8 cellular contexts compared by ENCODE assay signal in genomic region chr4:107896158-107896645, GRCh38. TPM values are rescaled to one million over a fixed set of nuclear protein-coding genes. Genes with fewer than 3 reads are reported as not detected.
A peak's percentile ranks its signal among the peaks of the same experiment; 100 is the strongest.
DNase-seq lines count a peak whose midpoint lies in the region; ATAC-seq and TF ChIP-seq lines count a peak whose summit lies in the region.

No MANE protein-coding gene starts in this region.

- no peaks in the 10 kb centered on the region for H3K79me1 ChIP-seq in IMR-90 (ENCODE audit: low read depth in 1 of 2, low read length in 2 of 2)

- no peak overlapping the region for H3K23ac ChIP-seq in IMR-90 (ENCODE audit: low read depth, low read length)

- 0 out of 2 replicates have a peak overlapping the region, but pooled peaks have one; percentile 32 for H3K18ac ChIP-seq in IMR-90 (ENCODE audit: low read depth, low read length)

- H3K9ac ChIP-seq in IMR-90 (ENCODE audit: low read depth, low read length), result no peak overlapping the region
- no peak overlapping the region for H3K9ac ChIP-seq in endocrine pancreas (ENCODE audit: control insufficient read depth, insufficient read depth, low read length)

- no peak overlapping the region for H2BK15ac ChIP-seq in IMR-90 (ENCODE audit: low read depth, low read length)

- H3K27ac ChIP-seq in IMR-90 (ENCODE audit: insufficient read depth, low read length), result peak overlapping the region; percentile 51; the same call in 1 of the 2 replicates
- peak overlapping the region in 1 of 2 donors; percentile 32 for H3K27ac ChIP-seq in tibial artery

- H2BK120ac ChIP-seq in IMR-90 (ENCODE audit: low read depth, low read length), result no peak overlapping the region

- BruUV-seq in IMR-90 (replicated peaks; lab: Mats Ljungman, UMichigan), result no TSS peak

- H3K36me3 Mint-ChIP-seq in progenitor cell of endocrine pancreas (ENCODE audit: insufficient read depth), result peaks cover 3% of the 10 kb centered on the region

- TF ChIP-seq RAD21 in IMR-90 (IDR thresholded peaks at IDR 0.05; ENCODE audit: low read length), result no peak

- no peak overlapping the region for H3K4me3 Mint-ChIP-seq in progenitor cell of endocrine pancreas (ENCODE audit: low read depth)

- H3K9me3 Mint-ChIP-seq in progenitor cell of endocrine pancreas (ENCODE audit: low read depth), result peaks cover 6% of the 10 kb centered on the region

- H2AK5ac ChIP-seq in IMR-90 (ENCODE audit: low read depth, low read length), result no peak overlapping the region

- H3K4me3 ChIP-seq in IMR-90 (ENCODE audit: insufficient read depth, low read depth, low read length), result no peak overlapping the region; the same call in 1 of the 2 replicates
- H3K4me3 ChIP-seq in endocrine pancreas (ENCODE audit: control insufficient read depth, insufficient read depth, low read length), result peak overlapping the region; percentile 54
- no peak overlapping the region for H3K4me3 ChIP-seq in tibial artery

- peaks cover 13% of the 10 kb centered on the region; the same call in 1 of the 2 replicates for H4K20me1 ChIP-seq in IMR-90 (ENCODE audit: insufficient read depth, low read length)

- H3K56ac ChIP-seq in IMR-90 (ENCODE audit: extremely low read depth, insufficient read depth, low read length), result 0 out of 2 replicates have a peak overlapping the region, but pooled peaks have one; percentile 11

- H3K27me3 ChIP-seq in IMR-90 (ENCODE audit: control insufficient read depth, insufficient read depth, low read length) (peaks cover 13% of the 10 kb centered on the region), endocrine pancreas (ENCODE audit: control insufficient read depth, insufficient read depth, low read length) (no peaks in the 10 kb centered on the region), tibial artery (no peaks in the 10 kb centered on the region)

- no peak overlapping the region for H3K4ac ChIP-seq in IMR-90 (ENCODE audit: low read depth, low read length)

- dilution Hi-C loops in IMR-90 (cut with HindIII; ENCODE audit: low sequenced_read_pairs, unreplicated experiment), result no loop called here

- H3K4me1 ChIP-seq in IMR-90 (ENCODE audit: control insufficient read depth, insufficient read depth, low read length), result peaks cover 6% of the 10 kb centered on the region
- H3K4me1 ChIP-seq in endocrine pancreas (ENCODE audit: control insufficient read depth, insufficient read depth, low read length), result peaks cover 32% of the 10 kb centered on the region
- peaks cover 0 to 32% (median 13%) of the 10 kb centered on the region in 4 donors for H3K4me1 ChIP-seq in tibial artery

- H3K27me3 Mint-ChIP-seq in progenitor cell of endocrine pancreas, result no peaks in the 10 kb centered on the region

- H2BK20ac ChIP-seq in IMR-90 (ENCODE audit: low read depth, low read length), result no peak overlapping the region

- whole genome bisulfite sequencing in IMR-90 (ENCODE audit: extremely low coverage in 2 of 2, insufficient read length in 1 of 2), 2 experiments, result no CpG with 5 or more reads among the region's 2 CpGs

- POLR2A ChIA-PET in IMR-90 (lab: Charles Lee; ENCODE audit: unreplicated experiment), result no interaction called here

- H3K36me3 ChIP-seq in IMR-90 (ENCODE audit: control insufficient read depth, insufficient read depth, low read length) (no peaks in the 10 kb centered on the region), endocrine pancreas (ENCODE audit: control insufficient read depth, insufficient read depth, low read length) (no peaks in the 10 kb centered on the region), tibial artery (no peaks in the 10 kb centered on the region)

- H2BK5ac ChIP-seq in IMR-90 (ENCODE audit: low read depth, low read length, poor library complexity, severe bottlenecking), result peak overlapping the region; percentile 55

- in situ Hi-C loops in IMR-90 (cut with MboI; ENCODE audit: low sequenced_read_pairs), result no loop called here

- H3K27ac Mint-ChIP-seq in progenitor cell of endocrine pancreas, result peak overlapping the region; percentile 88

- CTCF ChIA-PET in IMR-90 (lab: Yijun Ruan, JAX), result interaction anchor here (0.9 kb wide), 1 partner anchor 43 kb away, joined by 3 read pairs; no protein-coding TSS in a partner anchor

- H3K9me3 ChIP-seq in IMR-90 (ENCODE audit: control insufficient read depth, insufficient read depth, low read length) (no peaks in the 10 kb centered on the region), endocrine pancreas (ENCODE audit: control insufficient read depth, low read length) (no peaks in the 10 kb centered on the region), tibial artery (no peaks in the 10 kb centered on the region)

- no peak overlapping the region for H2AK9ac ChIP-seq in IMR-90 (replicated peaks; ENCODE audit: low read depth, low read length, poor library complexity)

- H4K5ac ChIP-seq in IMR-90 (ENCODE audit: low read depth, low read length), result no peak overlapping the region

- H3K9me1 ChIP-seq in IMR-90 (ENCODE audit: insufficient read depth, low read length), result peaks cover 3% of the 10 kb centered on the region; the same call in 1 of the 2 replicates

- no peak overlapping the region for H3K14ac ChIP-seq in IMR-90 (replicated peaks; ENCODE audit: low read depth, low read length)

- peaks cover 25% of the 10 kb centered on the region for H3K4me1 Mint-ChIP-seq in progenitor cell of endocrine pancreas (ENCODE audit: low read depth)

- TF ChIP-seq CTCF in IMR-90 (conservative IDR thresholded peaks at IDR 0.05; ENCODE audit: low read depth, low read length), result no peak
- no peak for TF ChIP-seq CTCF in progenitor cell of endocrine pancreas (IDR thresholded peaks at IDR 0.05; ENCODE audit: unreplicated experiment)
- no peak for TF ChIP-seq CTCF in tibial artery (IDR thresholded peaks at IDR 0.05)

- no peak overlapping the region for H4K91ac ChIP-seq in IMR-90 (ENCODE audit: insufficient read depth, low read depth, low read length)

- intact Hi-C loops in IMR-90 (cut with micrococcal nuclease), result loop anchor here (2.0 kb wide), 1 partner anchor 71 kb away; the partner anchor contains the start of gene SGMS2
- intact Hi-C loops in tibial artery (cut with DNase I; ENCODE audit: low total_unique reads), result no loop called here

- peak overlapping the region; percentile 61 for H3K4me2 ChIP-seq in IMR-90 (ENCODE audit: low read depth, low read length)

- peak; percentile 97 for DNase-seq in IMR-90
- no peak for DNase-seq in progenitor cell of endocrine pancreas (ENCODE audit: low spot score, unreplicated experiment)
- no peak for DNase-seq in tibial artery
- no peak for DNase-seq in GM19240 (ENCODE audit: insufficient read length, low spot score)

- no peak for TF ChIP-seq POLR2A in IMR-90 (IDR thresholded peaks at IDR 0.05; ENCODE audit: low read depth, low read length)

- H4K8ac ChIP-seq in IMR-90 (ENCODE audit: low read depth in 2 of 2, low read length in 2 of 2), result no peak overlapping the region

- ATAC-seq in GM19395 (IDR thresholded peaks at IDR 0.05; ENCODE audit: unreplicated experiment) (peak; percentile 50), IMR-90 (ENCODE audit: low read depth) (peak; percentile 88), HG02678 (IDR thresholded peaks at IDR 0.05; ENCODE audit: unreplicated experiment) (no peak), GM19455 (IDR thresholded peaks at IDR 0.05; ENCODE audit: unreplicated experiment) (no peak)

- no peak overlapping the region for H2AFZ ChIP-seq in IMR-90 (replicated peaks; ENCODE audit: low read length, poor library complexity)

TF ChIP-seq in IMR-90, 13 proteins besides CTCF, POLR2A, EP300 and RAD21:
- TF ChIP-seq BHLHE40 (IDR thresholded peaks at IDR 0.05; ENCODE audit: low read depth, low read length), result peak; percentile 54; the same call in 1 of the 2 replicates
- no peak for TF ChIP-seq ELK1 (IDR thresholded peaks at IDR 0.05; ENCODE audit: borderline replicate concordance, low read depth, low read length)
- TF ChIP-seq MXI1 (IDR thresholded peaks at IDR 0.05; ENCODE audit: borderline replicate concordance, low read depth, low read length), result no peak
- TF ChIP-seq CHD1 (IDR thresholded peaks at IDR 0.05; ENCODE audit: low read depth, low read length), result no peak
- no peak for TF ChIP-seq SMC3 (IDR thresholded peaks at IDR 0.05; ENCODE audit: low read depth, low read length)
- 0 out of 2 replicates have a peak, but pooled peaks have one; percentile 19 for TF ChIP-seq MAZ (IDR thresholded peaks at IDR 0.05; ENCODE audit: borderline replicate concordance, low read depth, low read length)
- no peak for TF ChIP-seq USF2 (IDR thresholded peaks at IDR 0.05; ENCODE audit: low read depth, low read length)
- TF ChIP-seq NFE2L2 (IDR thresholded peaks at IDR 0.05; ENCODE audit: low read depth, low read length), result no peak
- TF ChIP-seq CEBPB (IDR thresholded peaks at IDR 0.05; ENCODE audit: low read depth, low read length), result peak; percentile 63; the same call in 1 of the 2 replicates
- TF ChIP-seq FOS (IDR thresholded peaks at IDR 0.05; ENCODE audit: low read depth, low read length), result peak; percentile 85
- peak; percentile 76 for TF ChIP-seq RCOR1 (IDR thresholded peaks at IDR 0.05; ENCODE audit: insufficient replicate concordance, low read length)

RNA-seq across cellular contexts. Expression of gene CYP2U1, which starts 35.1 kb away (rescaled TPM):
- total RNA-seq in IMR-90 (2012; rRNA removed), result 11.1 and 13.6 TPM in 2 replicates
- 5.5 and 6.1 TPM in 2 replicates for polyA plus RNA-seq in IMR-90 (2012; rRNA removed)
- polyA plus RNA-seq in IMR-90 (2012; cell fraction: cytosol; rRNA removed), result 1.6 and 2.6 TPM in 2 replicates
- polyA plus RNA-seq in IMR-90 (2012; cell fraction: nucleus; rRNA removed; ENCODE audit: low replicate concordance), result 1.3 and 5.1 TPM in 2 replicates
- total RNA-seq in progenitor cell of endocrine pancreas, result 5.2 and 6.1 TPM in 2 replicates

Comparison
In these comparisons a context has a peak if more than half of its experiments do, and no peak if none do; other contexts are left out.
1. ATAC-seq: peak in GM19395 (single experiment) and IMR-90 (single experiment); none in HG02678 (single experiment) and GM19455 (single experiment).